In genomic region chr1:46285730-46286477, GRCh38 we compare ENCODE assay signal across 1 cellular context.
TF ChIP-seq lines count a peak whose summit lies in the region.

No MANE protein-coding gene starts in this region.

TF ChIP-seq in IMR-90, 13 proteins besides CTCF, POLR2A, EP300 and RAD21:
- no peak for TF ChIP-seq USF2 (IDR thresholded peaks at IDR 0.05; ENCODE audit: low read depth, low read length)
- TF ChIP-seq MAZ (IDR thresholded peaks at IDR 0.05; ENCODE audit: borderline replicate concordance, low read depth, low read length) = no peak
- no peak for TF ChIP-seq CEBPB (IDR thresholded peaks at IDR 0.05; ENCODE audit: low read depth, low read length)
- no peak for TF ChIP-seq CHD1 (IDR thresholded peaks at IDR 0.05; ENCODE audit: low read depth, low read length)
- no peak for TF ChIP-seq BHLHE40 (IDR thresholded peaks at IDR 0.05; ENCODE audit: low read depth, low read length)
- no peak for TF ChIP-seq RCOR1 (IDR thresholded peaks at IDR 0.05; ENCODE audit: insufficient replicate concordance, low read length)
